ENCODE assay signal across 11 cellular contexts in genomic region chr2:101820519-101820918, GRCh38.
DNase-seq lines count a peak whose midpoint lies in the region; ATAC-seq and TF ChIP-seq lines count a peak whose summit lies in the region.
"Had no signal": no experiment of that assay in that cellular context is flagged by ENCODE, and none has a peak within 500 bp of the region (broad histone marks: within the 10 kb centered on the region; RNA-seq: fewer than 3 reads in every experiment).

No MANE protein-coding gene starts in this region.

- H3K27me3 Mint-ChIP-seq in activated CD4-positive, alpha-beta T cell treated with anti-CD3 and anti-CD28 coated beads for 36 hours, result no peaks in the 10 kb centered on the region
- no peaks in the 10 kb centered on the region for H3K27me3 Mint-ChIP-seq in activated CD4-positive, alpha-beta T cell treated with anti-CD3 and anti-CD28 coated beads, Interleukin-2, amount 10 ng/mL, durations not matched to agents 24 days and 14 days

- H3K4me1 Mint-ChIP-seq in activated CD4-positive, alpha-beta T cell treated with anti-CD3 and anti-CD28 coated beads for 36 hours, result peaks cover 75% of the 10 kb centered on the region
- peaks cover 34% of the 10 kb centered on the region for H3K4me1 Mint-ChIP-seq in activated CD4-positive, alpha-beta T cell treated with anti-CD3 and anti-CD28 coated beads, Interleukin-2, amount 10 ng/mL, durations not matched to agents 24 days and 14 days

- 80% methylated on average over 4 of the region's 4 CpGs for WGBS in suprapubic skin

- no peaks in the 10 kb centered on the region for H3K27me3 ChIP-seq in suprapubic skin
- H3K27me3 ChIP-seq: BE2C, uterus had no signal

- no peak for TF ChIP-seq CTCF in epithelial cell of esophagus (IDR thresholded peaks at IDR 0.05; ENCODE audit: insufficient read depth, low read depth, low read length, missing control alignments)
- TF ChIP-seq CTCF in suprapubic skin (IDR thresholded peaks at IDR 0.05), result no peak

- H3K36me3 ChIP-seq in suprapubic skin, result peaks cover 4% of the 10 kb centered on the region
- H3K36me3 ChIP-seq: BE2C, uterus had no signal

- peaks cover 3% of the 10 kb centered on the region for H3K36me3 Mint-ChIP-seq in activated CD4-positive, alpha-beta T cell treated with anti-CD3 and anti-CD28 coated beads for 36 hours (ENCODE audit: low read depth)
- H3K36me3 Mint-ChIP-seq in activated CD4-positive, alpha-beta T cell treated with anti-CD3 and anti-CD28 coated beads, Interleukin-2, amount 10 ng/mL, durations not matched to agents 24 days and 14 days (ENCODE audit: low read depth), result peaks cover 10% of the 10 kb centered on the region

- POLR2A ChIA-PET in activated CD4-positive, alpha-beta T cell treated with anti-CD3 and anti-CD28 coated beads for 36 hours (lab: Charles Lee), result no interaction called here

- H3K4me3 Mint-ChIP-seq in activated CD4-positive, alpha-beta T cell treated with anti-CD3 and anti-CD28 coated beads for 36 hours, result no peak overlapping the region
- H3K4me3 Mint-ChIP-seq in activated CD4-positive, alpha-beta T cell treated with anti-CD3 and anti-CD28 coated beads, Interleukin-2, amount 10 ng/mL, durations not matched to agents 24 days and 14 days, result no peak overlapping the region

- H3K27ac Mint-ChIP-seq in activated CD4-positive, alpha-beta T cell treated with anti-CD3 and anti-CD28 coated beads for 36 hours, result no peak overlapping the region
- H3K27ac Mint-ChIP-seq in activated CD4-positive, alpha-beta T cell treated with anti-CD3 and anti-CD28 coated beads, Interleukin-2, amount 10 ng/mL, durations not matched to agents 24 days and 14 days, result no peak overlapping the region

- no peak overlapping the region for H3K27ac ChIP-seq in suprapubic skin
- H3K27ac ChIP-seq: uterus had no signal

- H3K9me3 ChIP-seq in suprapubic skin, result no peaks in the 10 kb centered on the region
- H3K9me3 ChIP-seq: BE2C, uterus had no signal

- no peak overlapping the region for H3K4me3 ChIP-seq in epithelial cell of esophagus (ENCODE audit: low read length)
- H3K4me3 ChIP-seq in suprapubic skin, result no peak overlapping the region
- H3K4me3 ChIP-seq: uterus had no signal

- peaks cover 37% of the 10 kb centered on the region for H3K4me1 ChIP-seq in suprapubic skin
- H3K4me1 ChIP-seq: uterus had no signal

- no peak for TF ChIP-seq EP300 in suprapubic skin (IDR thresholded peaks at IDR 0.05)

- intact Hi-C loops in activated CD4-positive, alpha-beta T cell treated with anti-CD3 and anti-CD28 coated beads for 36 hours (cut with DNase I, micrococcal nuclease), result loop anchor here in 1 of 2 experiments (5.0 kb wide), 1 partner anchor 38 kb away; no protein-coding TSS in a partner anchor
- intact Hi-C loops in activated CD4-positive, alpha-beta T cell treated with anti-CD3 and anti-CD28 coated beads, Interleukin-2, amount 10 ng/mL, durations not matched to agents 24 days and 14 days (cut with micrococcal nuclease), result no loop called here

- CTCF ChIA-PET in activated CD4-positive, alpha-beta T cell treated with anti-CD3 and anti-CD28 coated beads for 36 hours (lab: Charles Lee), result interaction anchor here (1.0 to 2.0 kb wide), 2 partner anchors 10 to 41 kb away, joined by 3 to 6 read pairs; no protein-coding TSS in a partner anchor

- no peak for TF ChIP-seq POLR2A in suprapubic skin (IDR thresholded peaks at IDR 0.05)

- H3K9me3 Mint-ChIP-seq in activated CD4-positive, alpha-beta T cell treated with anti-CD3 and anti-CD28 coated beads for 36 hours (ENCODE audit: low read depth), result no peaks in the 10 kb centered on the region
- no peaks in the 10 kb centered on the region for H3K9me3 Mint-ChIP-seq in activated CD4-positive, alpha-beta T cell treated with anti-CD3 and anti-CD28 coated beads, Interleukin-2, amount 10 ng/mL, durations not matched to agents 24 days and 14 days

- DNase-seq in activated CD4-positive, alpha-beta T cell treated with anti-CD3 and anti-CD28 coated beads for 36 hours, result peak; percentile 48
- no peak for DNase-seq in activated CD4-positive, alpha-beta T cell treated with anti-CD3 and anti-CD28 coated beads, Interleukin-2, amount 10 ng/mL, durations not matched to agents 24 days and 14 days
- DNase-seq in epithelial cell of esophagus (ENCODE audit: low read depth), result peak; percentile 99
- DNase-seq in renal cortical epithelial cell (ENCODE audit: low read depth), result peak; percentile 64
- DNase-seq in suprapubic skin (ENCODE audit: low spot score in 2 of 2), result no peak
- DNase-seq: BE2C, right cardiac atrium, uterus had no signal

- ATAC-seq in activated CD4-positive, alpha-beta T cell treated with anti-CD3 and anti-CD28 coated beads for 36 hours, result peak; percentile 54
- no peak for ATAC-seq in HG02623 (IDR thresholded peaks at IDR 0.05; ENCODE audit: unreplicated experiment)
- no peak for ATAC-seq in HG03159 (IDR thresholded peaks at IDR 0.05; ENCODE audit: unreplicated experiment)

TF ChIP-seq in PFSK-1, 5 proteins besides CTCF, POLR2A, EP300 and RAD21:
- TF ChIP-seq FOXP2 (optimal IDR thresholded peaks at IDR 0.05; ENCODE audit: borderline replicate concordance, extremely low read depth, extremely low read length, insufficient read depth) (no peak), POLR2AphosphoS5 (IDR thresholded peaks at IDR 0.05; ENCODE audit: low read depth, low read length) (no peak), SIN3A (IDR thresholded peaks at IDR 0.05; ENCODE audit: borderline replicate concordance, insufficient read depth, low read length) (0 out of 2 replicates have a peak, but pooled peaks have one; percentile 14), TAF1 (IDR thresholded peaks at IDR 0.05; ENCODE audit: borderline replicate concordance, insufficient read depth, low read length) (no peak), REST (IDR thresholded peaks at IDR 0.05; ENCODE audit: insufficient read depth in 1 of 2, low read depth in 2 of 2, low read length in 2 of 2) (no peak)
TF ChIP-seq in PFSK-1: peak in this region for 1.

Comparison
In these comparisons a context has a peak if more than half of its experiments do, and no peak if none do; other contexts are left out.
1. DNase-seq: peak in activated CD4-positive, alpha-beta T cell treated with anti-CD3 and anti-CD28 coated beads for 36 hours (single experiment), epithelial cell of esophagus (single experiment) and renal cortical epithelial cell (single experiment); none in activated CD4-positive, alpha-beta T cell treated with anti-CD3 and anti-CD28 coated beads, Interleukin-2, amount 10 ng/mL, durations not matched to agents 24 days and 14 days (single experiment) and suprapubic skin (0 of 2).